In genomic region chr20:51347871-51348270, GRCh38 we compare ENCODE assay signal across 18 cellular contexts.
"Had no signal": no experiment of that assay in that cellular context is flagged by ENCODE, and none has a peak within 500 bp of the region (broad histone marks: within the 10 kb centered on the region; RNA-seq: fewer than 3 reads in every experiment).

No MANE protein-coding gene starts in this region.

- H3K27ac ChIP-seq: coronary artery, gastrocnemius medialis, neutrophil, ovary, right lobe of liver, skin epidermis had no signal

- H3K27ac Mint-ChIP-seq: endodermal cell; naive thymus-derived CD4-positive, alpha-beta T cell; nephron progenitor cell; progenitor cell of endocrine pancreas had no signal

- H3K4me3 Mint-ChIP-seq: endodermal cell; naive thymus-derived CD4-positive, alpha-beta T cell; nephron progenitor cell had no signal

- H3K4me1 ChIP-seq: gastrocnemius medialis, right lobe of liver had no signal

- H3K4me1 Mint-ChIP-seq: endodermal cell had no signal

- ATAC-seq: gastrocnemius medialis; left lobe of liver; naive thymus-derived CD4-positive, alpha-beta T cell; right lobe of liver had no signal

- H3K27me3 ChIP-seq: gastrocnemius medialis, neutrophil, ovary, right lobe of liver had no signal

- FAIRE-seq: endothelial cell of umbilical vein had no signal

- H3K9me3 ChIP-seq: gastrocnemius medialis, neutrophil, ovary, right lobe of liver had no signal

- H3K36me3 ChIP-seq: gastrocnemius medialis, neutrophil, ovary, right lobe of liver had no signal

- H3K4me3 ChIP-seq: coronary artery, gastrocnemius medialis, ovary, right lobe of liver, skin epidermis had no signal

- DNase-seq: effector CD4-positive, alpha-beta T cell; endodermal cell; gastrocnemius medialis; islet precursor cell; mammary epithelial cell; naive thymus-derived CD4-positive, alpha-beta T cell; nephron progenitor cell; ovary; right lobe of liver; stimulated activated CD4-positive, alpha-beta T cell treated with anti-CD3 and anti-CD28 coated beads, Interleukin-2, amount 100 ng/mL, for 24 hours; stimulated activated CD4-positive, alpha-beta T cell treated with anti-CD3 and anti-CD28 coated beads, Interleukin-4, amount 100 ng/mL, for 4 hours; stimulated activated naive CD4-positive, alpha-beta T cell treated with Interleukin-2 at 50 U/mL for 16 hours had no signal
